In the genomic region with DNA sequence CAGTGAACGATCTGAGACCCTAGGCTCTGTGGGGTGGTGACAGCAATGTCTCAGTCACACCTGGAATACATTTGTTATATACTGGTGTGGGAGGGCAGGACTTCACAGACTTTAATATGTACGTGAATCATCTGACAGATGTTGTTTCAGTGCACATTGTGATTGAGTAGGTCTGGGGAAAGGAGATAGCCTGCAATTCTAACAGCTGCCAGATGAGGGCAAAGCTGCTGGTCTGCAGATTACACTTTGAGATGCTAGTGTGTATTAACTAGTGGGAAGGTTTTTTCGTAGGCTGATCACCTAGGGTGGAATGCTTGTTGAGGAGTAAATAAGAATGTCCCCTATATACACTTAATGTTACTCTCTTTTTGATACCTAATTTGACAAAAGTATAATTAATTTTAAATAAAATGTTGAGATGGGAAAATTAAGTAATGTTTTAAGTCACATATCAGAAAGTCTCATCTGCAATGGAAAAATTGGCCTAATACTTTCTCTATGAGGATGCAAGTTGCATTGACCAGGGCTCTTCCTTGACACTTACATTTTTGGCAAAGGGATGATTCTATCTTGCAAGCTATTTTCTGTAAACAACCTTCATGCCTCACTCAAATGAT, we compare ENCODE assay signal across 8 cellular contexts.
DNase-seq lines count a peak whose midpoint lies in the region; ATAC-seq and TF ChIP-seq lines count a peak whose summit lies in the region.

No MANE protein-coding gene starts in this region.

- H4K8ac ChIP-seq in neuronal stem cell (ENCODE audit: low read depth, low read length): no peak overlapping the region

- H3K4me3 ChIP-seq in epithelial cell of esophagus (ENCODE audit: low read length) (no peak overlapping the region), neuronal stem cell (ENCODE audit: low read length in 2 of 2) (no peak overlapping the region)

- H3K14ac ChIP-seq in neuronal stem cell (ENCODE audit: low read length): no peak overlapping the region

- no peak overlapping the region for H2AFZ ChIP-seq in neuronal stem cell (ENCODE audit: low read length)

- H3K27me3 ChIP-seq in neuronal stem cell (ENCODE audit: control insufficient read depth in 3 of 3, insufficient read depth in 3 of 3, low read depth in 1 of 3, low read length in 3 of 3): no peaks in the 10 kb centered on the region

- H3K18ac ChIP-seq in neuronal stem cell (ENCODE audit: low read length): no peak overlapping the region

- H3K36me3 ChIP-seq in neuronal stem cell (replicated peaks in 1 of 2; ENCODE audit: control insufficient read depth in 2 of 2, insufficient read depth in 2 of 2, low read length in 2 of 2): no peaks in the 10 kb centered on the region

- no peak overlapping the region for H4K91ac ChIP-seq in neuronal stem cell (ENCODE audit: low read depth, low read length, poor library complexity)

- H3K4me2 ChIP-seq in neuronal stem cell (ENCODE audit: insufficient read depth, low read length, poor library complexity, severe bottlenecking): no peak overlapping the region

- H3K9me3 ChIP-seq in neuronal stem cell (replicated peaks in 1 of 2; ENCODE audit: control insufficient read depth in 2 of 2, insufficient read depth in 1 of 2, low read depth in 1 of 2, low read length in 2 of 2): no peaks in the 10 kb centered on the region

- WGBS in neuronal stem cell (ENCODE audit: extremely low coverage in 2 of 2, insufficient read length in 2 of 2, insufficient replicate concordance in 1 of 2), 2 donors: no CpG with 5 or more reads among the region's 3 CpGs

- DNase-seq in GM03348 (ENCODE audit: low spot score) (peak; percentile 55), NCI-H82 treated with DMSO at 0.1 percent for 48 hours (lab: John Stamatoyannopoulos, UW; ENCODE audit: unreplicated experiment) (peak; percentile 61), epithelial cell of esophagus (ENCODE audit: low read depth) (peak; percentile 72), neuronal stem cell (ENCODE audit: low spot score) (peak; percentile 41), G401 (ENCODE audit: low spot score) (no peak), SHP77 (lab: John Stamatoyannopoulos, UW) (no peak)

- peak; percentile 79 for ATAC-seq in GM19455 (IDR thresholded peaks at IDR 0.05; ENCODE audit: unreplicated experiment)
- peak; percentile 94 for ATAC-seq in HG03432 (IDR thresholded peaks at IDR 0.05; ENCODE audit: unreplicated experiment)

- H2BK12ac ChIP-seq in neuronal stem cell (ENCODE audit: low read length): no peak overlapping the region

- in situ Hi-C loops in G401 (cut with HindIII; ENCODE audit: low sequenced_read_pairs): no loop called here

- H3K4ac ChIP-seq in neuronal stem cell (ENCODE audit: low read length): no peak overlapping the region

- H3K23ac ChIP-seq in neuronal stem cell (ENCODE audit: low read depth, low read length, poor library complexity): no peak overlapping the region

- H3K4me1 ChIP-seq in neuronal stem cell (ENCODE audit: control insufficient read depth in 2 of 2, insufficient read depth in 1 of 2, low read depth in 1 of 2, low read length in 2 of 2): no peaks in the 10 kb centered on the region

- H2BK5ac ChIP-seq in neuronal stem cell (ENCODE audit: low read length): no peak overlapping the region

- H3K79me1 ChIP-seq in neuronal stem cell (ENCODE audit: low read depth, low read length): no peaks in the 10 kb centered on the region

- H3K27ac ChIP-seq in neuronal stem cell (replicated peaks; ENCODE audit: low read length): no peak overlapping the region

- no peak overlapping the region for H2BK120ac ChIP-seq in neuronal stem cell (ENCODE audit: low read depth, low read length)

- H2BK15ac ChIP-seq in neuronal stem cell (ENCODE audit: low read length): no peak overlapping the region

- no peak overlapping the region for H2AK5ac ChIP-seq in neuronal stem cell (ENCODE audit: low read depth, low read length)

- peak; percentile 95 for TF ChIP-seq CTCF in epithelial cell of esophagus (IDR thresholded peaks at IDR 0.05; ENCODE audit: insufficient read depth, low read depth, low read length, missing control alignments)

- no peak overlapping the region for H3K9ac ChIP-seq in neuronal stem cell (ENCODE audit: low read depth, low read length, poor library complexity)

Comparison
In these comparisons a context has a peak if more than half of its experiments do, and no peak if none do; other contexts are left out.
1. DNase-seq: peak in GM03348 (single experiment), NCI-H82 treated with DMSO at 0.1 percent for 48 hours (single experiment), epithelial cell of esophagus (single experiment) and neuronal stem cell (single experiment); none in G401 (single experiment) and SHP77 (0 of 2).